ENCODE assay signal across 10 cellular contexts in genomic region chr10:33331020-33331557, GRCh38. TPM values are rescaled to one million over a fixed set of nuclear protein-coding genes. Genes with fewer than 3 reads are reported as not detected.
DNase-seq lines count a peak whose midpoint lies in the region; ATAC-seq and TF ChIP-seq lines count a peak whose summit lies in the region.
"Had no signal": no experiment of that assay in that cellular context is flagged by ENCODE, and none has a peak within 500 bp of the region (broad histone marks: within the 10 kb centered on the region; RNA-seq: fewer than 3 reads in every experiment).

No MANE protein-coding gene starts in this region.

- peaks cover 20% of the 10 kb centered on the region for H3K36me3 ChIP-seq in neuron (ENCODE audit: insufficient read depth, low read length)

- no peak for TF ChIP-seq CTCF in AG04449 (IDR thresholded peaks at IDR 0.05; ENCODE audit: insufficient read depth, low read length, missing control alignments)
- no peak for TF ChIP-seq CTCF in endothelial cell (IDR thresholded peaks at IDR 0.05; ENCODE audit: unreplicated experiment)

- H2AFZ ChIP-seq in neuron (ENCODE audit: low read depth, low read length) = no peak overlapping the region

- H3K27ac Mint-ChIP-seq in endothelial cell (ENCODE audit: unreplicated experiment) = peak overlapping the region; percentile 21
- H3K27ac Mint-ChIP-seq: naive thymus-derived CD4-positive, alpha-beta T cell had no signal

- H3K4me3 ChIP-seq in AG04449 (ENCODE audit: low read depth, low read length) = peak overlapping the region; percentile 86
- H3K4me3 ChIP-seq in neuron (ENCODE audit: low read length) = peak overlapping the region; percentile 63
- H3K4me3 ChIP-seq: K562 had no signal

- peak overlapping the region; percentile 99 for H3K4me3 Mint-ChIP-seq in endothelial cell (ENCODE audit: unreplicated experiment)

- H3K36me3 Mint-ChIP-seq in endothelial cell (ENCODE audit: low read depth, unreplicated experiment) = peaks cover 65% of the 10 kb centered on the region
- H3K36me3 Mint-ChIP-seq: naive thymus-derived CD4-positive, alpha-beta T cell had no signal

- CTCF ChIA-PET in AG04449 (lab: Yijun Ruan, JAX) = interaction anchor here (0.6 to 4.4 kb wide), 17 partner anchors 9 to 1307 kb away, joined by 3 to 39 read pairs (median 3); no protein-coding TSS in a partner anchor

- DNase-seq in AG04449 (ENCODE audit: low read depth, low spot score) (no peak), NCI-H748 (lab: John Stamatoyannopoulos, UW; ENCODE audit: unreplicated experiment) (peak; percentile 63), endothelial cell (ENCODE audit: low spot score) (no peak), AML-193 (lab: John Stamatoyannopoulos, UW) (no peak)
- DNase-seq in stimulated activated naive CD4-positive, alpha-beta T cell treated with Interleukin-2 at 50 U/mL for 16 hours (lab: John Stamatoyannopoulos, UW) = no peak

- H3K9me3 Mint-ChIP-seq in endothelial cell (ENCODE audit: unreplicated experiment) = no peaks in the 10 kb centered on the region

- peaks cover 7% of the 10 kb centered on the region for H3K27me3 Mint-ChIP-seq in endothelial cell (ENCODE audit: unreplicated experiment)

- ATAC-seq in GM21825 (IDR thresholded peaks at IDR 0.05; ENCODE audit: unreplicated experiment) (no peak), GM21390 (IDR thresholded peaks at IDR 0.05; ENCODE audit: unreplicated experiment) (no peak)

- peaks cover 41% of the 10 kb centered on the region for H3K4me1 Mint-ChIP-seq in endothelial cell (ENCODE audit: unreplicated experiment)

- peaks cover 40% of the 10 kb centered on the region for H3K4me1 ChIP-seq in neuron (ENCODE audit: insufficient read depth, low read length)

- peaks cover 2% of the 10 kb centered on the region for H3K9me3 ChIP-seq in neuron (ENCODE audit: low read length)

- H3K27me3 ChIP-seq in neuron (ENCODE audit: insufficient read depth, low read length) = no peaks in the 10 kb centered on the region

- POLR2A ChIA-PET in AG04449 (lab: Yijun Ruan, JAX) = interaction anchor here (0.5 kb wide), 1 partner anchor 1313 kb away, joined by 3 read pairs; no protein-coding TSS in a partner anchor

RNA-seq across cellular contexts. Expression of gene NRP1, which starts 3.4 kb away (rescaled TPM):
- 486 TPM for total RNA-seq in endothelial cell (ENCODE audit: unreplicated experiment)
